In genomic region chr9:131607591-131607990, GRCh38 we compare ENCODE assay signal across 14 cellular contexts.
DNase-seq lines count a peak whose midpoint lies in the region; ATAC-seq and TF ChIP-seq lines count a peak whose summit lies in the region.
"Had no signal": no experiment of that assay in that cellular context is flagged by ENCODE, and none has a peak within 500 bp of the region (broad histone marks: within the 10 kb centered on the region; RNA-seq: fewer than 3 reads in every experiment).

No MANE protein-coding gene starts in this region.

- peak overlapping the region; percentile 39 for H3K27ac Mint-ChIP-seq in endothelial cell (ENCODE audit: unreplicated experiment)

- intact Hi-C loops in Right ventricle myocardium inferior (cut with DNase I): loop anchor here (5.0 kb wide), 2 partner anchors 70 to 285 kb away; no protein-coding TSS in a partner anchor
- intact Hi-C loops in left ventricle myocardium superior (cut with micrococcal nuclease): no loop called here
- intact Hi-C loops in vagina (cut with DNase I): loop anchor here (10.0 kb wide), 1 partner anchor 1767 kb away; the partner anchor contains the start of genes STKLD1 and SURF4

- H3K79me1 ChIP-seq in neuronal stem cell (ENCODE audit: low read depth, low read length): no peaks in the 10 kb centered on the region

- no peak overlapping the region for H4K8ac ChIP-seq in neuronal stem cell (ENCODE audit: low read depth, low read length)

- H3K4me3 ChIP-seq in neuronal stem cell (ENCODE audit: low read length in 2 of 2) (no peak overlapping the region), vagina (no peak overlapping the region)
- H3K4me3 ChIP-seq: adrenal gland had no signal

- peak overlapping the region; percentile 78 for H3K4me3 Mint-ChIP-seq in endothelial cell (ENCODE audit: unreplicated experiment)

- no peak overlapping the region for H3K4ac ChIP-seq in neuronal stem cell (ENCODE audit: low read length)

- H3K27me3 ChIP-seq in neuronal stem cell (ENCODE audit: control insufficient read depth in 3 of 3, insufficient read depth in 3 of 3, low read depth in 1 of 3, low read length in 3 of 3) (no peaks in the 10 kb centered on the region), vagina (no peaks in the 10 kb centered on the region)
- H3K27me3 ChIP-seq: adrenal gland had no signal

- no peak overlapping the region for H3K14ac ChIP-seq in neuronal stem cell (ENCODE audit: low read length)

- H2AFZ ChIP-seq in neuronal stem cell (ENCODE audit: low read length): no peak overlapping the region
- H2AFZ ChIP-seq: GM23248 had no signal

- H3K4me1 ChIP-seq in neuronal stem cell (ENCODE audit: control insufficient read depth in 2 of 2, insufficient read depth in 1 of 2, low read depth in 1 of 2, low read length in 2 of 2) (peaks cover 4 to 24% of the 10 kb centered on the region in 2 donors), vagina (peaks cover 40% of the 10 kb centered on the region)

- DNase-seq in Right ventricle myocardium inferior (ENCODE audit: missing footprints) (peak; percentile 26), left ventricle myocardium superior (no peak), endothelial cell (ENCODE audit: low spot score) (no peak), neuronal stem cell (ENCODE audit: low spot score) (no peak), vagina (ENCODE audit: extremely low spot score in 2 of 2) (no peak), inferior parietal cortex (ENCODE audit: extremely low spot score) (no peak)
- no peak for DNase-seq in activated CD4-positive, alpha-beta T cell treated with anti-CD3 and anti-CD28 coated beads, Interleukin-2, amount 50 U/mL, for 4 hours
- DNase-seq: adrenal gland; effector memory CD4-positive, alpha-beta T cell; GM23248; NCI-H2171 treated with DMSO at 0.1 percent for 48 hours; OCI-M1; T-helper 9 cell had no signal

- H3K27ac ChIP-seq in neuronal stem cell (replicated peaks; ENCODE audit: low read length): no peak overlapping the region
- peak overlapping the region; percentile 87 for H3K27ac ChIP-seq in vagina

- H3K4me2 ChIP-seq in neuronal stem cell (ENCODE audit: insufficient read depth, low read length, poor library complexity, severe bottlenecking): no peak overlapping the region

- no peak overlapping the region for H2BK120ac ChIP-seq in neuronal stem cell (ENCODE audit: low read depth, low read length)

- WGBS in neuronal stem cell (ENCODE audit: extremely low coverage in 2 of 2, insufficient read length in 2 of 2, insufficient replicate concordance in 1 of 2), 2 donors: no CpG with 5 or more reads among the region's 8 CpGs

- H3K27me3 Mint-ChIP-seq in endothelial cell (ENCODE audit: unreplicated experiment): peaks cover 13% of the 10 kb centered on the region

- H4K91ac ChIP-seq in neuronal stem cell (ENCODE audit: low read depth, low read length, poor library complexity): no peak overlapping the region

- no peak overlapping the region for H3K23ac ChIP-seq in neuronal stem cell (ENCODE audit: low read depth, low read length, poor library complexity)

- no peak overlapping the region for H2BK5ac ChIP-seq in neuronal stem cell (ENCODE audit: low read length)

- H3K36me3 ChIP-seq in neuronal stem cell (replicated peaks in 1 of 2; ENCODE audit: control insufficient read depth in 2 of 2, insufficient read depth in 2 of 2, low read length in 2 of 2): peaks cover 0 to 43% of the 10 kb centered on the region in 2 donors
- H3K36me3 ChIP-seq in vagina: peaks cover 0 to 24% of the 10 kb centered on the region in 2 donors

- TF ChIP-seq CTCF in endothelial cell (IDR thresholded peaks at IDR 0.05; ENCODE audit: unreplicated experiment) (no peak), vagina (IDR thresholded peaks at IDR 0.05) (no peak)

- H2BK15ac ChIP-seq in neuronal stem cell (ENCODE audit: low read length): no peak overlapping the region

- H2BK12ac ChIP-seq in neuronal stem cell (ENCODE audit: low read length): peak overlapping the region; percentile 27

- peaks cover 66% of the 10 kb centered on the region for H3K36me3 Mint-ChIP-seq in endothelial cell (ENCODE audit: low read depth, unreplicated experiment)

- peak overlapping the region; percentile 31 for H2AK5ac ChIP-seq in neuronal stem cell (ENCODE audit: low read depth, low read length)

- ATAC-seq in Right ventricle myocardium inferior (no peak), left ventricle myocardium superior (no peak), GM18861 (IDR thresholded peaks at IDR 0.05; ENCODE audit: unreplicated experiment) (no peak)

- no peak overlapping the region for H3K9ac ChIP-seq in neuronal stem cell (ENCODE audit: low read depth, low read length, poor library complexity)

- peak overlapping the region; percentile 39 for H3K18ac ChIP-seq in neuronal stem cell (ENCODE audit: low read length)

- H3K9me3 Mint-ChIP-seq in endothelial cell (ENCODE audit: unreplicated experiment): no peaks in the 10 kb centered on the region

- H3K4me1 Mint-ChIP-seq in endothelial cell (ENCODE audit: unreplicated experiment): peaks cover 3% of the 10 kb centered on the region

- TF ChIP-seq POLR2A in vagina (IDR thresholded peaks at IDR 0.05): no peak

- H3K9me3 ChIP-seq in neuronal stem cell (replicated peaks in 1 of 2; ENCODE audit: control insufficient read depth in 2 of 2, insufficient read depth in 1 of 2, low read depth in 1 of 2, low read length in 2 of 2) (no peaks in the 10 kb centered on the region), vagina (no peaks in the 10 kb centered on the region)
- H3K9me3 ChIP-seq: adrenal gland had no signal
